In genomic region chr7:106023369-106024322, GRCh38 we compare ENCODE assay signal across 1 cellular context.
TF ChIP-seq lines count a peak whose summit lies in the region.

No MANE protein-coding gene starts in this region.

TF ChIP-seq in K562, 482 proteins besides CTCF, POLR2A, EP300 and RAD21 (continued from another document):
- peak; percentile 73; the same call in 1 of the 2 replicates for TF ChIP-seq MAFK (IDR thresholded peaks at IDR 0.05; ENCODE audit: low read length)
- no peak for TF ChIP-seq ZNF197 (CRISPR knock-in tag; IDR thresholded peaks at IDR 0.05; ENCODE audit: low read depth)
- peak; percentile 7; the same call in 1 of the 2 replicates for TF ChIP-seq CBFA2T2 (conservative IDR thresholded peaks at IDR 0.05)
- no peak for TF ChIP-seq ZNF57 (CRISPR knock-in tag; IDR thresholded peaks at IDR 0.05)
- TF ChIP-seq ZNF133 (CRISPR knock-in tag; IDR thresholded peaks at IDR 0.05) = no peak
- TF ChIP-seq MYBL2 (IDR thresholded peaks at IDR 0.05; ENCODE audit: low read depth) = no peak
- TF ChIP-seq MYBL2 (CRISPR knock-in tag; IDR thresholded peaks at IDR 0.05; ENCODE audit: borderline replicate concordance) = no peak
- TF ChIP-seq ZNF316 (IDR thresholded peaks at IDR 0.05) = peak; percentile 79
- TF ChIP-seq FOXA1 (IDR thresholded peaks at IDR 0.05; ENCODE audit: borderline replicate concordance) = no peak
- TF ChIP-seq ZKSCAN1 (IDR thresholded peaks at IDR 0.05; ENCODE audit: low read depth, low read length) = no peak
- TF ChIP-seq NFYB (IDR thresholded peaks at IDR 0.05; ENCODE audit: extremely low read depth, insufficient read length) = no peak
- TF ChIP-seq ZNF408 (CRISPR knock-in tag; IDR thresholded peaks at IDR 0.05; ENCODE audit: low read depth) = no peak
- TF ChIP-seq CEBPB (tag; IDR thresholded peaks at IDR 0.05) = peak; percentile 42
- TF ChIP-seq FOXO4 (CRISPR knock-in tag; IDR thresholded peaks at IDR 0.05) = no peak
- peak; percentile 85 for TF ChIP-seq MAFG (tag; conservative IDR thresholded peaks at IDR 0.05)
- no peak for TF ChIP-seq KLF13 (tag; IDR thresholded peaks at IDR 0.05; ENCODE audit: borderline replicate concordance, low read depth)
- no peak for TF ChIP-seq LARP7 (IDR thresholded peaks at IDR 0.05)
- TF ChIP-seq HBP1 (CRISPR knock-in tag; IDR thresholded peaks at IDR 0.05) = no peak
- no peak for TF ChIP-seq ZNF77 (CRISPR knock-in tag; IDR thresholded peaks at IDR 0.05)
- TF ChIP-seq NONO (IDR thresholded peaks at IDR 0.05; ENCODE audit: low read depth in 2 of 2, low read length in 1 of 2) = no peak
- peak; percentile 65 for TF ChIP-seq ARID1B (IDR thresholded peaks at IDR 0.05)
- no peak for TF ChIP-seq ZNF583 (CRISPR knock-in tag; IDR thresholded peaks at IDR 0.05)
- TF ChIP-seq L3MBTL2 (IDR thresholded peaks at IDR 0.05) = peak; percentile 11; the same call in 1 of the 2 replicates
- TF ChIP-seq ZNF639 (CRISPR knock-in tag; conservative IDR thresholded peaks at IDR 0.05 in 1 of 2, IDR thresholded peaks at IDR 0.05 in 1 of 2) = no peak
- no peak for TF ChIP-seq HNRNPH1 (optimal IDR thresholded peaks at IDR 0.05; ENCODE audit: low read depth, low read length)
- TF ChIP-seq POLR2AphosphoS5 (IDR thresholded peaks at IDR 0.05; ENCODE audit: control insufficient read depth, insufficient read depth, low read depth, low read length) = peak; percentile 42; the same call in 1 of the 2 replicates
- TF ChIP-seq MECOM (CRISPR knock-in tag; IDR thresholded peaks at IDR 0.05) = peak; percentile 53; the same call in 1 of the 2 replicates
- TF ChIP-seq MYC (IDR thresholded peaks at IDR 0.05; ENCODE audit: low read depth, low read length) = no peak
- TF ChIP-seq MYC (CRISPR knock-in tag; IDR thresholded peaks at IDR 0.05; ENCODE audit: borderline replicate concordance, low read depth) = no peak
- no peak for TF ChIP-seq ASH1L (IDR thresholded peaks at IDR 0.05; ENCODE audit: borderline replicate concordance, low read depth, partially characterized antibody)
- no peak for TF ChIP-seq ARID3B (CRISPR knock-in tag; IDR thresholded peaks at IDR 0.05; ENCODE audit: borderline replicate concordance)
- peak; percentile 44 to 61; a peak in 2 of 4 replicates for TF ChIP-seq KDM1A (IDR thresholded peaks at IDR 0.05)
- peak; percentile 58; the same call in 1 of the 2 replicates for TF ChIP-seq MTA1 (IDR thresholded peaks at IDR 0.05; ENCODE audit: borderline replicate concordance)
- no peak for TF ChIP-seq E2F5 (CRISPR knock-in tag; IDR thresholded peaks at IDR 0.05)
- no peak for TF ChIP-seq EZH2 (IDR thresholded peaks at IDR 0.05; ENCODE audit: borderline replicate concordance, low read depth, low read length)
- TF ChIP-seq TAF9B (IDR thresholded peaks at IDR 0.05; ENCODE audit: partially characterized antibody) = no peak
- no peak for TF ChIP-seq SREBF2 (CRISPR knock-in tag; IDR thresholded peaks at IDR 0.05)
- no peak for TF ChIP-seq NR1H2 (CRISPR knock-in tag; IDR thresholded peaks at IDR 0.05)
- no peak for TF ChIP-seq RBBP5 (IDR thresholded peaks at IDR 0.05; ENCODE audit: borderline replicate concordance, insufficient read depth, low read length, poor library complexity, severe bottlenecking)
- 0 out of 2 replicates have a peak, but pooled peaks have one; percentile 46 for TF ChIP-seq PREB (CRISPR knock-in tag; IDR thresholded peaks at IDR 0.05)
- TF ChIP-seq FOXK1 (CRISPR knock-in tag; IDR thresholded peaks at IDR 0.05; ENCODE audit: borderline replicate concordance) = no peak
- no peak for TF ChIP-seq ETV5 (CRISPR knock-in tag; IDR thresholded peaks at IDR 0.05; ENCODE audit: low read depth)
- TF ChIP-seq ATF3 (IDR thresholded peaks at IDR 0.05) = peak; percentile 68
- TF ChIP-seq ATF3 (CRISPR knock-in tag; conservative IDR thresholded peaks at IDR 0.05) = no peak
- no peak for TF ChIP-seq ZNF830 (CRISPR knock-in tag; IDR thresholded peaks at IDR 0.05)
- TF ChIP-seq KLF16 (IDR thresholded peaks at IDR 0.05) = no peak
- peak; percentile 25 for TF ChIP-seq CCNT2 (IDR thresholded peaks at IDR 0.05; ENCODE audit: borderline replicate concordance, extremely low read depth, insufficient read length, low read depth, low read length)
- no peak for TF ChIP-seq KLF1 (tag; IDR thresholded peaks at IDR 0.05)
- 0 out of 2 replicates have a peak, but pooled peaks have one; percentile 48 for TF ChIP-seq SPI1 (IDR thresholded peaks at IDR 0.05; ENCODE audit: borderline replicate concordance, low read depth, low read length)
- TF ChIP-seq MAFF (IDR thresholded peaks at IDR 0.05; ENCODE audit: low read length) = peak; percentile 67; the same call in 1 of the 2 replicates
- TF ChIP-seq ZMIZ1 (IDR thresholded peaks at IDR 0.05; ENCODE audit: low read depth in 2 of 2, low read length in 2 of 2) = no peak
- TF ChIP-seq ELF2 (CRISPR knock-in tag; IDR thresholded peaks at IDR 0.05) = no peak
- peak; percentile 49; the same call in 1 of the 2 replicates for TF ChIP-seq DPF2 (IDR thresholded peaks at IDR 0.05)
- peak; percentile 94 for TF ChIP-seq NFE2 (IDR thresholded peaks at IDR 0.05; ENCODE audit: low read depth)
- TF ChIP-seq XRCC3 (IDR thresholded peaks at IDR 0.05) = no peak
- no peak for TF ChIP-seq FIP1L1 (IDR thresholded peaks at IDR 0.05; ENCODE audit: low read depth, low read length, poor library complexity, severe bottlenecking)
- TF ChIP-seq SETDB1 (IDR thresholded peaks at IDR 0.05; ENCODE audit: low read length) = no peak
- no peak for TF ChIP-seq ZNF280A (IDR thresholded peaks at IDR 0.05; ENCODE audit: low read depth, partially characterized antibody)
- no peak for TF ChIP-seq BRF1 (IDR thresholded peaks at IDR 0.05; ENCODE audit: borderline replicate concordance, extremely low read depth, insufficient read length)
- TF ChIP-seq ZNF263 (CRISPR knock-in tag; IDR thresholded peaks at IDR 0.05; ENCODE audit: borderline replicate concordance) = peak; percentile 61; the same call in 1 of the 2 replicates
- TF ChIP-seq HDAC1 (IDR thresholded peaks at IDR 0.05) = 0 out of 4 replicates have a peak, but pooled peaks of 1 of the 2 experiments have one; percentile 9
- no peak for TF ChIP-seq TAF7 (tag; IDR thresholded peaks at IDR 0.05)
- no peak for TF ChIP-seq SP2 (IDR thresholded peaks at IDR 0.05; ENCODE audit: extremely low read depth, low read depth, low read length, poor library complexity, severe bottlenecking)
- no peak for TF ChIP-seq HDGF (IDR thresholded peaks at IDR 0.05)
- no peak for TF ChIP-seq RHOXF2B (CRISPR knock-in tag; conservative IDR thresholded peaks at IDR 0.05)
